Comparison of ENCODE assay signal across 14 cellular contexts in genomic region chr1:1061682-1062363, GRCh38. TPM values are rescaled to one million over a fixed set of nuclear protein-coding genes. Genes with fewer than 3 reads are reported as not detected.
DNase-seq lines count a peak whose midpoint lies in the region; TF ChIP-seq lines count a peak whose summit lies in the region.
"Had no signal": no experiment of that assay in that cellular context is flagged by ENCODE, and none has a peak within 500 bp of the region (broad histone marks: within the 10 kb centered on the region; RNA-seq: fewer than 3 reads in every experiment).

No MANE protein-coding gene starts in this region.

- DNase-seq in CMK (ENCODE audit: low read depth), result peak; percentile 76
- DNase-seq in NCI-H69 (lab: John Stamatoyannopoulos, UW), result peak; percentile 53
- DNase-seq in epithelial cell of proximal tubule (ENCODE audit: low read depth), result no peak
- DNase-seq in mesenteric fat pad (ENCODE audit: low spot score), result no peak
- no peak for DNase-seq in Karpas-422
- no peak for DNase-seq in H7
- DNase-seq: activated CD4-positive, CD25-positive, alpha-beta regulatory T cell treated with anti-CD3 and anti-CD28 coated beads, Interleukin-2, amount 50 U/mL, for 72 hours; amniotic stem cell; gastrocnemius medialis; HCEC 1CT; kidney glomerular epithelial cell; NCI-H526 treated with DMSO at 0.1 percent for 48 hours; sigmoid colon had no signal

- TF ChIP-seq CTCF in epithelial cell of proximal tubule (conservative IDR thresholded peaks at IDR 0.05; ENCODE audit: low read depth, low read length), result no peak

- H2AFZ ChIP-seq in Karpas-422 (ENCODE audit: low read length), result no peak overlapping the region

- H3K27ac ChIP-seq in Karpas-422 (ENCODE audit: low read length), result no peak overlapping the region
- H3K27ac ChIP-seq: gastrocnemius medialis, sigmoid colon, thoracic aorta had no signal

- no peaks in the 10 kb centered on the region for H3K79me2 ChIP-seq in Karpas-422 (ENCODE audit: low read length)

- no peaks in the 10 kb centered on the region for H3K36me3 ChIP-seq in Karpas-422 (ENCODE audit: insufficient read depth, low read length)
- no peaks in the 10 kb centered on the region for H3K36me3 ChIP-seq in H7 (replicated peaks; ENCODE audit: control insufficient read depth, insufficient read depth, low read length)
- H3K36me3 ChIP-seq: gastrocnemius medialis, sigmoid colon, thoracic aorta had no signal

- peaks cover 11% of the 10 kb centered on the region; the same call in 1 of the 2 replicates for H4K20me1 ChIP-seq in Karpas-422 (ENCODE audit: insufficient read depth, low read depth, low read length)

- H3K4me3 ChIP-seq in epithelial cell of proximal tubule (ENCODE audit: low read depth, low read length) (peak overlapping the region; percentile 11), Karpas-422 (ENCODE audit: low read length) (no peak overlapping the region), H7 (ENCODE audit: insufficient read depth, low read depth, low read length) (no peak overlapping the region)
- H3K4me3 ChIP-seq: gastrocnemius medialis, sigmoid colon, thoracic aorta had no signal

- peaks cover 14% of the 10 kb centered on the region for H3K4me1 ChIP-seq in Karpas-422 (ENCODE audit: low read length)

- H3K9me2 ChIP-seq in Karpas-422 (replicated peaks; ENCODE audit: insufficient read depth, low read length), result no peaks in the 10 kb centered on the region

- no peak overlapping the region for H3K4me2 ChIP-seq in Karpas-422 (ENCODE audit: low read depth, low read length, poor library complexity, severe bottlenecking)

- no peaks in the 10 kb centered on the region for H3K9me3 ChIP-seq in Karpas-422 (ENCODE audit: low read length)
- H3K9me3 ChIP-seq: gastrocnemius medialis, sigmoid colon, thoracic aorta had no signal

- H3K9ac ChIP-seq in Karpas-422 (ENCODE audit: low read length), result no peak overlapping the region

- H3K27me3 ChIP-seq in Karpas-422 (ENCODE audit: low read length), result no peaks in the 10 kb centered on the region
- H3K27me3 ChIP-seq in H7 (ENCODE audit: control insufficient read depth, insufficient read depth, low read length), result peaks cover 52% of the 10 kb centered on the region

RNA-seq across cellular contexts. Expression of gene RNF223, which starts 12.3 kb away (rescaled TPM):
- 0.36 and 1.6 TPM in 2 replicates for total RNA-seq in epithelial cell of proximal tubule
- not detected for total RNA-seq in mesenteric fat pad
- total RNA-seq in Karpas-422 (2014; rRNA removed; shearing (Covaris generic); ENCODE audit: low replicate concordance), result not detected in 2 replicates
- not detected in 2 replicates for total RNA-seq in H7 (2014; rRNA removed; shearing (Covaris generic))
- total RNA-seq: gastrocnemius medialis, sigmoid colon had no signal

RNA-seq across cellular contexts. Expression of gene AGRN, which starts 41.9 kb away (rescaled TPM):
- total RNA-seq in epithelial cell of proximal tubule, result 261 and 462 TPM in 2 replicates
- 17.6 TPM for total RNA-seq in mesenteric fat pad
- 2.4 and 8.4 TPM in 2 replicates for total RNA-seq in Karpas-422 (2014; rRNA removed; shearing (Covaris generic); ENCODE audit: low replicate concordance)
- total RNA-seq in H7 (2014; rRNA removed; shearing (Covaris generic)), result 126 and 130 TPM in 2 replicates

RNA-seq across cellular contexts. Expression of gene ISG15, which starts 48.5 kb away (rescaled TPM):
- total RNA-seq in epithelial cell of proximal tubule, result 66.0 and 75.6 TPM in 2 replicates
- total RNA-seq in mesenteric fat pad, result 47.0 TPM
- total RNA-seq in Karpas-422 (2014; rRNA removed; shearing (Covaris generic); ENCODE audit: low replicate concordance), result 102 and 127 TPM in 2 replicates
- total RNA-seq in H7 (2014; rRNA removed; shearing (Covaris generic)), result 110 and 124 TPM in 2 replicates

RNA-seq across cellular contexts. Expression of gene C1orf159, which starts 54.1 kb away (rescaled TPM):
- total RNA-seq in epithelial cell of proximal tubule (20.2 and 24.9 TPM in 2 replicates), mesenteric fat pad (9.0 TPM)
- 10.2 and 10.4 TPM in 2 replicates for total RNA-seq in Karpas-422 (2014; rRNA removed; shearing (Covaris generic); ENCODE audit: low replicate concordance)
- 29.3 and 32.0 TPM in 2 replicates for total RNA-seq in H7 (2014; rRNA removed; shearing (Covaris generic))

Comparison
In these comparisons a context has a peak if more than half of its experiments do, and no peak if none do; other contexts are left out.
1. DNase-seq: peak in CMK (single experiment) and NCI-H69 (single experiment); none in epithelial cell of proximal tubule (single experiment), mesenteric fat pad (single experiment), Karpas-422 (single experiment) and H7 (single experiment).